20 cellular contexts compared by ENCODE assay signal in the genomic region with DNA sequence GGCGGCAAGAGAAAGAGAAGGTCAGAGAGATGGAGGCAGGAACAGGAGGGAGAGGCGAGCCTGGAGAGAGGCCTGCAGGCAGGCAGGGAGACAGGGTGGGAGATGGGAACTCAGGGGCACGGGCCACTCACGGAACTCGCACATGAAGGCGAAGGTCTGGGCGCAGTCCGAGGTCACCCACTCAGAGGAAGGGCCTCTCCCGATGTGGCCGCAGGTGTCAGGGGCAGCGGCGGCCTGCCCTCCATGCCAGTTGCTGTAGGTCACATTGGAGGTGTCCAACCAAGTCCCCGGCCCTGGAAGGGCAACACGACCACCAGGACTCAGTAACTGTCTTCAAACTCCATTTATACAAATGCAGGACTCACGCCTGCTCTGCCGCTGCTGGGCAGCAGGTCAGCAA. TPM values are rescaled to one million over a fixed set of nuclear protein-coding genes. Genes with fewer than 3 reads are reported as not detected.
"Had no signal": no experiment of that assay in that cellular context is flagged by ENCODE, and none has a peak within 500 bp of the region (broad histone marks: within the 10 kb centered on the region; RNA-seq: fewer than 3 reads in every experiment).

No MANE protein-coding gene starts in this region.

- H3K4me1 ChIP-seq: SJSA1 had no signal

- H3K9me3 ChIP-seq: MG63, SJSA1 had no signal

- H3K27me3 ChIP-seq: MG63, SJSA1 had no signal

- H3K36me3 ChIP-seq: MG63, SJSA1 had no signal

- H3K4me3 ChIP-seq: MG63, SJSA1, SK-N-MC had no signal

- H3K27ac ChIP-seq: SJSA1, SK-N-MC had no signal

- DNase-seq: Karpas-422, KG1, MG63, NCI-H1092, NCI-H1436, NCI-H187, NCI-H2029, NCI-H2081 treated with DMSO at 0.1 percent for 48 hours, NCI-H2171, NCI-H226, NCI-H446, NCI-H510A, NCI-H524 treated with DMSO at 0.1 percent for 48 hours, NCI-H69, NCI-H774, Right ventricle myocardium superior, RPMI8226, SIG-M5 had no signal

RNA-seq across cellular contexts. Expression of gene BCO1, which starts 22.4 kb away (rescaled TPM):
- total RNA-seq: Right ventricle myocardium superior, SJSA1 had no signal
